Comparison of ENCODE assay signal across 28 cellular contexts in the genomic region with DNA sequence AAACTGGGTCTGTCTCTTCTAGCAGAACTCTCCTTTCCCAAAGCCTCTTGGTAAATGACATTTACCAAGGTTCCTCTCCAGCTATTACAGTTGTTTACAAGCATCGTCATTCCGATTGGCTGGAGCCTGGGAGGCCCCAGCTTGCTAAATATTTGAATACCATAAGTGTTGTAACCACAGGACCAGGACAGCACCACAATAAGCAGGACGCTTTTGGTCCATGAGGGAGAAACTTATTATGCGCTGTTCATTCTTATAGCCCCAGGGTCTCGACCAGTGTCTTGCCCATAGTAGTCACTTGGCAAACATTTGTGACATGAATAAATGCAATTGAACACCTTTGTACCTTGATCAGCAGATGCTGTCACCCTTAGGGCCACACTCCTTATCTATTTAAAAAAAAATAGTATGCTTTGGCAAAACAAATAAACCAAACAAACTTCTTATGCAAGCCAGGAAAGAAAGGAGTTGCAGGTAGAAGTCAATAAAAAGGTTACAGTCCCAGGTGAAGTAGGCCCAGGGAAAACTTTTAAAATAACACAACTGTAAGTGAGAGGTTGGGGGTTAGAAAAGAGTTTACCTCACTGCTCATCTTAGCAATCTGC. TPM values are rescaled to one million over a fixed set of nuclear protein-coding genes. Genes with fewer than 3 reads are reported as not detected.
DNase-seq lines count a peak whose midpoint lies in the region; ATAC-seq, FAIRE-seq and TF ChIP-seq lines count a peak whose summit lies in the region.
"Had no signal": no experiment of that assay in that cellular context is flagged by ENCODE, and none has a peak within 500 bp of the region (broad histone marks: within the 10 kb centered on the region; RNA-seq: fewer than 3 reads in every experiment).

No MANE protein-coding gene starts in this region.

- H3K27me3 ChIP-seq in heart left ventricle = peaks cover 0 to 2% (median 0%) of the 10 kb centered on the region in 9 donors
- no peaks in the 10 kb centered on the region for H3K27me3 ChIP-seq in psoas muscle (ENCODE audit: insufficient read depth in 3 of 3, low read length in 2 of 3)
- peaks cover 0 to 2% of the 10 kb centered on the region in 2 donors for H3K27me3 ChIP-seq in small intestine (ENCODE audit: control insufficient read depth in 2 of 2, insufficient read depth in 2 of 2, low read length in 2 of 2)
- H3K27me3 ChIP-seq: BLaER1 had no signal

- no peak overlapping the region for H3K27ac Mint-ChIP-seq in Calu3 (ENCODE audit: unreplicated experiment)
- H3K27ac Mint-ChIP-seq: CD4-positive, alpha-beta T cell; HFFc6 had no signal

- H3K4me3 ChIP-seq in heart left ventricle (no peak overlapping the region), psoas muscle (no peak overlapping the region), small intestine (ENCODE audit: low read depth in 1 of 2, low read length in 2 of 2) (no peak overlapping the region)
- H3K4me3 ChIP-seq: BLaER1, HAP-1, MG63 had no signal

- no peaks in the 10 kb centered on the region for H3K9me3 Mint-ChIP-seq in Calu3 (ENCODE audit: low read depth, unreplicated experiment)
- H3K9me3 Mint-ChIP-seq: CD4-positive, alpha-beta T cell; HFFc6 had no signal

- TF ChIP-seq CTCF in heart left ventricle (IDR thresholded peaks at IDR 0.05) = no peak
- TF ChIP-seq CTCF in psoas muscle (IDR thresholded peaks at IDR 0.05) = no peak
- no peak for TF ChIP-seq CTCF in Calu3 (IDR thresholded peaks at IDR 0.05; ENCODE audit: unreplicated experiment)

- H3K4me1 Mint-ChIP-seq in Calu3 (ENCODE audit: low read depth, unreplicated experiment) = no peaks in the 10 kb centered on the region

- no peaks in the 10 kb centered on the region for H3K36me3 Mint-ChIP-seq in Calu3 (ENCODE audit: insufficient read depth, unreplicated experiment)

- H3K27ac ChIP-seq in heart left ventricle (peak overlapping the region in 7 of 12 donors; percentile 2 to 92 (median 12)), psoas muscle (peak overlapping the region; percentile 81), small intestine (ENCODE audit: low read depth in 1 of 2, low read length in 1 of 2) (no peak overlapping the region)
- H3K27ac ChIP-seq: BLaER1 had no signal

- peaks cover 59% of the 10 kb centered on the region for H3K27me3 Mint-ChIP-seq in Calu3 (ENCODE audit: unreplicated experiment)

- no peaks in the 10 kb centered on the region for H3K9me3 ChIP-seq in heart left ventricle
- no peaks in the 10 kb centered on the region for H3K9me3 ChIP-seq in psoas muscle
- H3K9me3 ChIP-seq in small intestine (ENCODE audit: control insufficient read depth, low read depth) = no peaks in the 10 kb centered on the region
- H3K9me3 ChIP-seq: BLaER1, HAP-1, MG63 had no signal

- intact Hi-C loops in heart left ventricle (cut with DNase I) (no loop called here), Right ventricle myocardium superior (cut with DNase I) (no loop called here), psoas muscle (cut with DNase I) (no loop called here), Calu3 (cut with micrococcal nuclease; ENCODE audit: unreplicated experiment) (no loop called here)

- no peak overlapping the region for H3K4me3 Mint-ChIP-seq in Calu3 (ENCODE audit: low read depth, unreplicated experiment)
- H3K4me3 Mint-ChIP-seq: CD4-positive, alpha-beta T cell; HFFc6 had no signal

- no peak for TF ChIP-seq POLR2A in heart left ventricle (IDR thresholded peaks at IDR 0.05)

- BruUV-seq in Calu3 (replicated peaks; lab: Mats Ljungman, UMichigan) = no TSS peak

- H3K4me1 ChIP-seq in heart left ventricle (peaks cover 0 to 73% (median 20%) of the 10 kb centered on the region in 12 donors), psoas muscle (peaks cover 63% of the 10 kb centered on the region), small intestine (ENCODE audit: control insufficient read depth in 2 of 2, insufficient read depth in 1 of 2, low read depth in 1 of 2, low read length in 1 of 2) (no peaks in the 10 kb centered on the region)
- H3K4me1 ChIP-seq: BLaER1 had no signal

- ATAC-seq in heart left ventricle (no peak), Right ventricle myocardium superior (ENCODE audit: poor library complexity) (no peak), left lobe of liver (peak; percentile 77), psoas muscle (no peak)

- FAIRE-seq in small intestine (lab: Jason Lieb, UNC) = no peak
- FAIRE-seq: GM18507 had no signal

- DNase-seq in heart left ventricle (no peak), Right ventricle myocardium superior (no peak), HuH-7 (ENCODE audit: low spot score) (peak; percentile 34), left lobe of liver (ENCODE audit: low spot score) (peak; percentile 46), psoas muscle (no peak), Calu3 (no peak), small intestine (no peak)
- DNase-seq: CD4-positive, alpha-beta T cell; DMS53; GOT3; HFFc6; IMR-90; KG1; MG63; NCI-H1105 treated with DMSO at 0.1 percent for 48 hours; NCI-H2029; NCI-H446; NCI-H526 treated with DMSO at 0.1 percent for 48 hours; RPMI8226; SHP77 had no signal

- WGBS in heart left ventricle, 4 donors = 92 to 99% (median 92%) methylated on average over 5 of the region's 5 CpGs
- WGBS in psoas muscle, 3 donors = 75 to 88% (median 84%) methylated on average over 5 of the region's 5 CpGs
- 73 to 80% (median 76%) methylated on average over 5 of the region's 5 CpGs for WGBS in small intestine, 3 donors

- CTCF ChIA-PET in Calu3 (lab: Charles Lee) = interaction anchor here (0.6 kb wide), 1 partner anchor 1386 kb away, joined by 3 read pairs; no protein-coding TSS in a partner anchor

- H3K36me3 ChIP-seq in heart left ventricle = peaks cover 0 to 85% (median 16%) of the 10 kb centered on the region in 9 donors
- peaks cover 3 to 91% of the 10 kb centered on the region in 2 donors for H3K36me3 ChIP-seq in psoas muscle (ENCODE audit: insufficient read depth in 1 of 2, low read depth in 1 of 2)
- no peaks in the 10 kb centered on the region for H3K36me3 ChIP-seq in small intestine (ENCODE audit: control insufficient read depth in 2 of 2, insufficient read depth in 2 of 2, low read length in 2 of 2)
- H3K36me3 ChIP-seq: BLaER1, HAP-1, MG63 had no signal

RNA-seq across cellular contexts. Expression of a gene that starts 32.8 kb away (rescaled TPM):
- 1,000 to 10,000 TPM in 6 of 9 donors, 100 to 1,000 TPM in 3; 651 to 2,789 (median 1,196) TPM for total RNA-seq in heart left ventricle
- 100 to 1,000 TPM; 278 to 301 TPM for polyA plus RNA-seq in heart left ventricle
- total RNA-seq in Right ventricle myocardium superior = 754 TPM
- 0.05 TPM for total RNA-seq in left lobe of liver
- total RNA-seq in psoas muscle = 1,000 to 10,000 TPM; 1,429 to 2,239 (median 2,182) TPM
- polyA plus RNA-seq in psoas muscle = 100 to 1,000 TPM in 2 of 3 donors, 10 to 100 TPM in 1; 41.4 to 503 (median 320) TPM
- total RNA-seq in Calu3 (2022) = not detected in 2 replicates
- polyA plus RNA-seq in small intestine = 1 to 10 TPM in 1 of 3 donors, under 1 TPM in 2; 0.03 to 2.2 (median 0.22) TPM
- total RNA-seq: A172; CD4-positive, alpha-beta T cell; Daoy; G401; HFFc6; HT1080; IMR-90 had no signal
- polyA plus RNA-seq: AG04450, IMR-90 had no signal

RNA-seq across cellular contexts. Expression of a gene that starts 48.7 kb away (rescaled TPM):
- total RNA-seq in heart left ventricle (10 to 100 TPM in 5 of 9 donors, 1 to 10 TPM in 4; 5.5 to 32.7 (median 10.4) TPM), Right ventricle myocardium superior (12.9 TPM), left lobe of liver (12.4 TPM), psoas muscle (10 to 100 TPM in 3 of 4 donors, 1 to 10 TPM in 1; 8.2 to 12.4 (median 12.0) TPM), Calu3 (2022) (22.7 and 23.7 TPM in 2 replicates)
- polyA plus RNA-seq in heart left ventricle (10 to 100 TPM in 1 of 2 donors, 1 to 10 TPM in 1; 4.8 to 18.8 TPM), psoas muscle (10 to 100 TPM in 1 of 3 donors, 1 to 10 TPM in 2; 4.5 to 24.7 (median 7.4) TPM), small intestine (100 to 1,000 TPM in 1 of 3 donors, 10 to 100 TPM in 2; 50.2 to 139 (median 99.4) TPM)

Comparison
In these comparisons a context has a peak if more than half of its experiments do, and no peak if none do; other contexts are left out.
1. DNase-seq: peak in HuH-7 (single experiment) and left lobe of liver (single experiment); none in heart left ventricle (0 of 5), Right ventricle myocardium superior (single experiment), psoas muscle (0 of 2), Calu3 (single experiment) and small intestine (single experiment).
2. H3K27ac ChIP-seq: peak in heart left ventricle (7 of 12) and psoas muscle (single experiment); none in small intestine (0 of 2).
3. RNA of a gene that starts 32.8 kb away (total RNA-seq): 1,429 to 2,239 TPM in psoas muscle, 651 to 2,789 TPM in heart left ventricle and 754 TPM in Right ventricle myocardium superior (single experiment); 0.05 TPM in left lobe of liver (single experiment) and not detected in Calu3; every median in the first group is over 100 times any median in the second.